8 cellular contexts compared by ENCODE assay signal in genomic region chr1:16645044-16645882, GRCh38. TPM values are rescaled to one million over a fixed set of nuclear protein-coding genes. Genes with fewer than 3 reads are reported as not detected.
DNase-seq lines count a peak whose midpoint lies in the region; ATAC-seq and TF ChIP-seq lines count a peak whose summit lies in the region.
"Not testable (repeated sequence)": the region's sequence is repeated elsewhere in the genome, so short reads cannot be mapped to it uniquely, and the experiment has no call there.

No MANE protein-coding gene starts in this region.

- ATAC-seq in GM18867 (IDR thresholded peaks at IDR 0.05; ENCODE audit: unreplicated experiment) (peak; percentile 9), HG03103 (IDR thresholded peaks at IDR 0.05; ENCODE audit: low read depth, unreplicated experiment) (peak; percentile 0), right lobe of liver (peak; percentile 84 to 90 (median 86))
- ATAC-seq in activated naive CD4-positive, alpha-beta T cell treated with anti-CD3 and anti-CD28 coated beads, Interleukin-2, amount 50 U/mL, for 72 hours, result peak; percentile 8 to 37
- not testable (repeated sequence) for ATAC-seq in gastrocnemius medialis

- BruUV-seq in A673 (replicated peaks; lab: Mats Ljungman, UMichigan), result TSS peak; percentile 98

- H3K9me3 ChIP-seq in A673 (ENCODE audit: low read depth, low read length, poor library complexity, severe bottlenecking); esophagus (ENCODE audit: control insufficient read depth in 2 of 2, insufficient read depth in 1 of 2, low read depth in 1 of 2, low read length in 1 of 2); right lobe of liver; gastrocnemius medialis: not testable (repeated sequence)

- H3K27ac ChIP-seq in A673 (ENCODE audit: low read depth, low read length, poor library complexity, severe bottlenecking) (peak overlapping the region; percentile 74), RWPE1 (peak overlapping the region; percentile 75), esophagus (ENCODE audit: low read depth in 2 of 2, low read length in 1 of 2) (peak overlapping the region; percentile 77 to 84), right lobe of liver (peak overlapping the region; percentile 96 to 98 (median 96)), gastrocnemius medialis (peak overlapping the region; percentile 83 to 95 (median 86))

- H3K4me1 ChIP-seq in A673 (ENCODE audit: insufficient read depth, low read length, poor library complexity, severe bottlenecking) (peaks cover 12% of the 10 kb centered on the region), esophagus (ENCODE audit: control insufficient read depth in 2 of 2, insufficient read depth in 2 of 2, low read length in 1 of 2) (peaks cover 10 to 22% of the 10 kb centered on the region in 2 donors), right lobe of liver (peaks cover 0 to 36% (median 16%) of the 10 kb centered on the region in 4 donors), gastrocnemius medialis (peaks cover 35 to 47% of the 10 kb centered on the region in 2 donors)

- CTCF ChIA-PET in A673 (lab: Charles Lee), result interaction anchor here (1.1 kb wide), 1 partner anchor 443 kb away, joined by 3 read pairs; no protein-coding TSS in a partner anchor
- CTCF ChIA-PET in RWPE1 (lab: Yijun Ruan, JAX), result not testable (repeated sequence)

- H3K27me3 ChIP-seq in A673 (replicated peaks; ENCODE audit: insufficient read depth, low read depth, low read length, poor library complexity); esophagus (ENCODE audit: control insufficient read depth in 1 of 2, insufficient read depth in 2 of 2, low read length in 2 of 2); right lobe of liver; gastrocnemius medialis: not testable (repeated sequence)

- not testable (repeated sequence) for H3K36me3 ChIP-seq in A673 (ENCODE audit: insufficient read depth, low read length, poor library complexity, severe bottlenecking); esophagus (ENCODE audit: control insufficient read depth in 2 of 2, insufficient read depth in 2 of 2, low read length in 1 of 2)
- H3K36me3 ChIP-seq in right lobe of liver (peaks cover 0 to 19% (median 0%) of the 10 kb centered on the region in 4 donors), gastrocnemius medialis (peaks cover 0 to 10% of the 10 kb centered on the region in 2 donors)

- H3K4me3 ChIP-seq in A673 (ENCODE audit: low read depth, low read length, poor library complexity, severe bottlenecking) (peak overlapping the region; percentile 54), esophagus (ENCODE audit: low read depth in 1 of 2, low read length in 2 of 2) (peak overlapping the region; percentile 86 to 93), right lobe of liver (peak overlapping the region; percentile 66 to 92 (median 89)), gastrocnemius medialis (peak overlapping the region; percentile 67 to 99 (median 75))

- peak; percentile 100 for TF ChIP-seq POLR2A in right lobe of liver (IDR thresholded peaks at IDR 0.05)
- TF ChIP-seq POLR2A in gastrocnemius medialis (IDR thresholded peaks at IDR 0.05), result not testable (repeated sequence)

- intact Hi-C loops in A673 (cut with micrococcal nuclease; ENCODE audit: unreplicated experiment); right lobe of liver (cut with DNase I): not testable (repeated sequence)
- intact Hi-C loops in gastrocnemius medialis (cut with DNase I; ENCODE audit: low total_unique reads), result loop anchor here (2.0 kb wide), 1 partner anchor 32 kb away; the partner anchor contains the start of gene NBPF1

- WGBS in esophagus, 2 donors, result 52 to 56% methylated on average over 12 of the region's 12 CpGs
- 41% methylated on average over 12 of the region's 12 CpGs for WGBS in right lobe of liver (ENCODE audit: insufficient coverage, low coverage, low lambda C conversion rate, missing lambda C conversion rate)

- H3K36me3 Mint-ChIP-seq in activated naive CD4-positive, alpha-beta T cell treated with anti-CD3 and anti-CD28 coated beads, Interleukin-2, amount 50 U/mL, for 72 hours, result not testable (repeated sequence)

- not testable (repeated sequence) for H3K27ac Mint-ChIP-seq in activated naive CD4-positive, alpha-beta T cell treated with anti-CD3 and anti-CD28 coated beads, Interleukin-2, amount 50 U/mL, for 72 hours

- POLR2A ChIA-PET in A673 (lab: Charles Lee; ENCODE audit: low non-redundant PET); RWPE1 (lab: Yijun Ruan, JAX; ENCODE audit: low non-redundant PET): not testable (repeated sequence)

- TF ChIP-seq CTCF in A673 (conservative IDR thresholded peaks at IDR 0.05; ENCODE audit: low read depth, low read length); RWPE1 (conservative IDR thresholded peaks at IDR 0.05; ENCODE audit: low read depth); right lobe of liver (IDR thresholded peaks at IDR 0.05); gastrocnemius medialis (IDR thresholded peaks at IDR 0.05 in 4 of 5, conservative IDR thresholded peaks at IDR 0.05 in 1 of 5): not testable (repeated sequence)

- not testable (repeated sequence) for H3K9me3 Mint-ChIP-seq in activated naive CD4-positive, alpha-beta T cell treated with anti-CD3 and anti-CD28 coated beads, Interleukin-2, amount 50 U/mL, for 72 hours

- in situ Hi-C loops in gastrocnemius medialis (cut with MboI; ENCODE audit: low sequenced_read_pairs in 4 of 4), result loop anchor here in 1 of 4 donors (25.0 kb wide), 1 partner anchor 133 kb away; the partner anchor contains the start of gene RNU1-1

- DNase-seq in A673 (ENCODE audit: low spot score); RWPE1 (ENCODE audit: low spot score): not testable (repeated sequence)
- DNase-seq in activated naive CD4-positive, alpha-beta T cell treated with anti-CD3 and anti-CD28 coated beads, Interleukin-2, amount 50 U/mL, for 72 hours (ENCODE audit: low spot score in 2 of 2), result peak; percentile 26 to 68
- DNase-seq in right lobe of liver (peak; percentile 93 to 99 (median 98)), gastrocnemius medialis (peak; percentile 2 to 30)

RNA-seq across cellular contexts. Expression of gene RNU1-3, which starts 21.5 kb away (rescaled TPM):
- total RNA-seq in A673 (2021) (1,866 and 1,908 TPM in 2 replicates), right lobe of liver (1,000 to 10,000 TPM in 3 of 6 experiments, 100 to 1,000 TPM in 1, under 1 TPM in 2; under 0.01 to 3,377 (median 977) TPM), gastrocnemius medialis (under 1 TPM in 1 of 4 donors, not detected in 3; under 0.01 TPM)
- total RNA-seq in activated naive CD4-positive, alpha-beta T cell treated with anti-CD3 and anti-CD28 coated beads, Interleukin-2, amount 50 U/mL, for 72 hours, result 1,000 to 10,000 TPM; 1,082 to 1,722 TPM
- not detected for polyA plus RNA-seq in esophagus

RNA-seq across cellular contexts. Expression of gene NBPF1, which starts 31.9 kb away (rescaled TPM):
- total RNA-seq in A673 (2021), result 84.3 and 85.2 TPM in 2 replicates
- 1 to 10 TPM; 6.2 to 6.5 TPM for total RNA-seq in activated naive CD4-positive, alpha-beta T cell treated with anti-CD3 and anti-CD28 coated beads, Interleukin-2, amount 50 U/mL, for 72 hours
- 1 to 10 TPM; 3.5 to 5.4 TPM for polyA plus RNA-seq in esophagus
- total RNA-seq in right lobe of liver, result 10 to 100 TPM; 22.7 to 30.7 (median 24.1) TPM
- total RNA-seq in gastrocnemius medialis, result 10 to 100 TPM in 2 of 4 donors, 1 to 10 TPM in 2; 6.6 to 20.0 (median 11.2) TPM
